Comparison of ENCODE assay signal across 8 cellular contexts in the genomic region with DNA sequence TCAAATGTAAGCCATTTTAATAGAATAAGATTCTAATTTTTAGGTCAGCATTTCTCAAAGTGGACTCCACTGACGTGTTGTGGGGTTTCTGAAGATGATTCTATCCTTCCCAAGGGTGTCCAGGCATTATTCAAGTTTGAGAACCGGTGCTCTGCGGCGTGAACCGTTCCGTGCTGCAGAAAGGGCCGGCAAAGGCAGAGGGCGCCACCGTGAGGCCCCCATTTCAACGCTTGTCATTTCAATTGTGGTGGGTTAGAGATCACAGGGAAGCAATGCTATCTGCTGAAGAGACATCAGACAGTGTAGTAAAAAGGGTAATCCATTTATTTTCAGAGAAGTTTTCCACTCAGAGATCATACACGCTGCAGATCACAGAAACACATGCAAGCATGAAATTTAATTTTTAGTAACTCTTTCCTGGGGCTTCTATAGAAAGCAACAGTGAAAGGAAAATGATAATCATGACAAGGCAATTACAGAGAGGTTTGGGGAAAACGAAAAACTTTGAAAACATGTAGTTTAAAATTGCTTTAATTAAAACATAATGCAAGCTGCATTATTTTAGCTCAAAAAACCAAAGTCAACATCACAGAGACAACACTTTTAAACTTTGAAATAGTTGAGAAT.
DNase-seq lines count a peak whose midpoint lies in the region; ATAC-seq lines count a peak whose summit lies in the region.

No MANE protein-coding gene starts in this region.

- no peaks in the 10 kb centered on the region for H4K20me1 ChIP-seq in GM23248 (ENCODE audit: insufficient read depth)

- no peak overlapping the region for H3K27ac Mint-ChIP-seq in activated T-helper 17 cell treated with anti-CD3 and anti-CD28 coated beads, Interleukin-2, amount 50 U/mL, for 72 hours
- no peak overlapping the region for H3K27ac Mint-ChIP-seq in stimulated activated memory B cell treated with anti-CD40 and anti-IgM and Interleukin-4, amounts not matched to agents 10 μg/mL and 1 μg/mL and 100 μg/mL, for 72 hours

- H3K9me2 ChIP-seq in GM23248 (ENCODE audit: insufficient read depth): no peaks in the 10 kb centered on the region

- no peaks in the 10 kb centered on the region for H3K79me2 ChIP-seq in GM23248 (ENCODE audit: insufficient read depth)

- peaks cover 20% of the 10 kb centered on the region for H3K27me3 Mint-ChIP-seq in activated T-helper 17 cell treated with anti-CD3 and anti-CD28 coated beads, Interleukin-2, amount 50 U/mL, for 72 hours
- peaks cover 31% of the 10 kb centered on the region for H3K27me3 Mint-ChIP-seq in stimulated activated memory B cell treated with anti-CD40 and anti-IgM and Interleukin-4, amounts not matched to agents 10 μg/mL and 1 μg/mL and 100 μg/mL, for 72 hours

- H3K4me1 Mint-ChIP-seq in activated T-helper 17 cell treated with anti-CD3 and anti-CD28 coated beads, Interleukin-2, amount 50 U/mL, for 72 hours: peaks cover 7% of the 10 kb centered on the region
- no peaks in the 10 kb centered on the region for H3K4me1 Mint-ChIP-seq in stimulated activated memory B cell treated with anti-CD40 and anti-IgM and Interleukin-4, amounts not matched to agents 10 μg/mL and 1 μg/mL and 100 μg/mL, for 72 hours

- in situ Hi-C loops in GM23248 (cut with MboI): no loop called here

- H3K4me2 ChIP-seq in GM23248 (ENCODE audit: unreplicated experiment): no peak overlapping the region

- H3K4me1 ChIP-seq in GM23248 (ENCODE audit: insufficient read depth): no peaks in the 10 kb centered on the region

- H3K36me3 ChIP-seq in GM23248 (ENCODE audit: low read depth): no peaks in the 10 kb centered on the region

- no peak overlapping the region for H3K4me3 Mint-ChIP-seq in activated T-helper 17 cell treated with anti-CD3 and anti-CD28 coated beads, Interleukin-2, amount 50 U/mL, for 72 hours
- H3K4me3 Mint-ChIP-seq in stimulated activated memory B cell treated with anti-CD40 and anti-IgM and Interleukin-4, amounts not matched to agents 10 μg/mL and 1 μg/mL and 100 μg/mL, for 72 hours: no peak overlapping the region

- no peak overlapping the region for H3K4me3 ChIP-seq in GM23248

- peak overlapping the region; percentile 32; the same call in 1 of the 2 replicates for H2AFZ ChIP-seq in GM23248

- H3K9me3 ChIP-seq in GM23248 (ENCODE audit: low read depth): no peaks in the 10 kb centered on the region

- H3F3A ChIP-seq in GM23248 (ENCODE audit: insufficient read depth): no peaks in the 10 kb centered on the region

- no peak overlapping the region for H3K9ac ChIP-seq in GM23248

- no peaks in the 10 kb centered on the region for H3K36me3 Mint-ChIP-seq in activated T-helper 17 cell treated with anti-CD3 and anti-CD28 coated beads, Interleukin-2, amount 50 U/mL, for 72 hours (ENCODE audit: low read depth)
- no peaks in the 10 kb centered on the region for H3K36me3 Mint-ChIP-seq in stimulated activated memory B cell treated with anti-CD40 and anti-IgM and Interleukin-4, amounts not matched to agents 10 μg/mL and 1 μg/mL and 100 μg/mL, for 72 hours

- H3K9me3 Mint-ChIP-seq in activated T-helper 17 cell treated with anti-CD3 and anti-CD28 coated beads, Interleukin-2, amount 50 U/mL, for 72 hours: no peaks in the 10 kb centered on the region
- H3K9me3 Mint-ChIP-seq in stimulated activated memory B cell treated with anti-CD40 and anti-IgM and Interleukin-4, amounts not matched to agents 10 μg/mL and 1 μg/mL and 100 μg/mL, for 72 hours: no peaks in the 10 kb centered on the region

- DNase-seq in DMS53 treated with DMSO at 0.1 percent for 48 hours (lab: John Stamatoyannopoulos, UW; ENCODE audit: unreplicated experiment) (peak; percentile 42), GM23248 (peak; percentile 36), NCI-H2227 treated with DMSO at 0.1 percent for 48 hours (lab: John Stamatoyannopoulos, UW) (peak; percentile 27), inferior parietal cortex (ENCODE audit: extremely low spot score) (peak; percentile 22), cortex of kidney (lab: John Stamatoyannopoulos, UW) (no peak)

- peak; percentile 70 for ATAC-seq in activated T-helper 17 cell treated with anti-CD3 and anti-CD28 coated beads, Interleukin-2, amount 50 U/mL, for 72 hours (replicated peaks)
- peak; percentile 65 for ATAC-seq in stimulated activated memory B cell treated with anti-CD40 and anti-IgM and Interleukin-4, amounts not matched to agents 10 μg/mL and 1 μg/mL and 100 μg/mL, for 72 hours
- no peak for ATAC-seq in GM19023 (IDR thresholded peaks at IDR 0.05; ENCODE audit: unreplicated experiment)

- 0 to 5% methylated on average over 12 of the region's 12 CpGs for WGBS in GM23248 (ENCODE audit: low coverage in 1 of 2, low lambda C conversion rate in 2 of 2, missing lambda C conversion rate in 2 of 2), 2 experiments

- peaks cover 15% of the 10 kb centered on the region; the same call in 1 of the 2 replicates for H3K27me3 ChIP-seq in GM23248 (replicated peaks; ENCODE audit: insufficient read depth)

- no peak overlapping the region for H3K27ac ChIP-seq in GM23248
